Comparison of ENCODE assay signal across 16 cellular contexts in the genomic region with DNA sequence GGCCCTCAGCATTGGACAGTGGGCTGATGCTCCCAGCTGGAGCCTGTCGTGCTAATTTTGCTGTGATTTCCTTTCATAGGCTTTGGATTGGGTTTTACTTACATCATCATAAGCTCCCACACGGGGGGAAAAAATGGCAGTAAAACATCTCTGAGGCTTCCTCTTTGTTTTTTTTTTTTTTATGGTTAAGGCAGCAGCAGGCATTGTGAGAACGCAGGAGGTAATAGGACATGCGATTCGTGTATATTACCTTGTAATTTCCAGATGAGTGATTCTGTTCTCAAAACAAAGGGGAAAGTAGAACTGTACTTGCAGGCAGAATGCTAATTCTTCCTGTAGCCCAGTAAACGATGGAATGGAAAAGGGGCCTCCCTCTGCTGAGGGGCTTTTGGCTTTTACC.
DNase-seq lines count a peak whose midpoint lies in the region; TF ChIP-seq lines count a peak whose summit lies in the region.
"Had no signal": no experiment of that assay in that cellular context is flagged by ENCODE, and none has a peak within 500 bp of the region (broad histone marks: within the 10 kb centered on the region; RNA-seq: fewer than 3 reads in every experiment).

No MANE protein-coding gene starts in this region.

- H3K27me3 ChIP-seq in neural cell (ENCODE audit: insufficient read depth, low read depth, low read length) (no peaks in the 10 kb centered on the region), Karpas-422 (ENCODE audit: low read length) (no peaks in the 10 kb centered on the region)

- H3K4me3 ChIP-seq in neural cell (ENCODE audit: low read length) (peak overlapping the region; percentile 31), Karpas-422 (ENCODE audit: low read length) (no peak overlapping the region)
- H3K4me3 ChIP-seq: GM12878 had no signal

- no peaks in the 10 kb centered on the region for H3K36me3 ChIP-seq in neural cell (ENCODE audit: insufficient read depth, low read length)
- H3K36me3 ChIP-seq in Karpas-422 (ENCODE audit: insufficient read depth, low read length), result no peaks in the 10 kb centered on the region

- TF ChIP-seq CTCF in neural cell (IDR thresholded peaks at IDR 0.05; ENCODE audit: poor library complexity, severe bottlenecking), result no peak

- H3K9me2 ChIP-seq in neural cell (ENCODE audit: insufficient read depth, low read length) (no peaks in the 10 kb centered on the region), Karpas-422 (replicated peaks; ENCODE audit: insufficient read depth, low read length) (no peaks in the 10 kb centered on the region)

- no peaks in the 10 kb centered on the region for H3K9me3 ChIP-seq in neural cell (ENCODE audit: low read length)
- no peaks in the 10 kb centered on the region for H3K9me3 ChIP-seq in Karpas-422 (ENCODE audit: low read length)

- no peak for TF ChIP-seq RAD21 in neural cell (conservative IDR thresholded peaks at IDR 0.05)

- H3K4me2 ChIP-seq in neural cell (ENCODE audit: low read length), result peak overlapping the region; percentile 12
- no peak overlapping the region for H3K4me2 ChIP-seq in Karpas-422 (ENCODE audit: low read depth, low read length, poor library complexity, severe bottlenecking)

- no peaks in the 10 kb centered on the region for H3K79me2 ChIP-seq in neural cell (replicated peaks; ENCODE audit: insufficient read depth, low read length)
- H3K79me2 ChIP-seq in Karpas-422 (ENCODE audit: low read length), result no peaks in the 10 kb centered on the region

- peak overlapping the region; percentile 25 for H2AFZ ChIP-seq in neural cell (ENCODE audit: low read depth, low read length)
- no peak overlapping the region for H2AFZ ChIP-seq in Karpas-422 (ENCODE audit: low read length)

- no peak for TF ChIP-seq EP300 in neural cell (conservative IDR thresholded peaks at IDR 0.05; ENCODE audit: poor library complexity, severe bottlenecking)

- H3K27ac ChIP-seq in neural cell (ENCODE audit: low read length) (peak overlapping the region; percentile 61), Karpas-422 (ENCODE audit: low read length) (no peak overlapping the region)

- H3F3A ChIP-seq in neural cell (ENCODE audit: insufficient read depth, low read length, poor library complexity, severe bottlenecking), result no peaks in the 10 kb centered on the region

- no peaks in the 10 kb centered on the region for H4K20me1 ChIP-seq in neural cell (ENCODE audit: insufficient read depth)
- no peaks in the 10 kb centered on the region for H4K20me1 ChIP-seq in Karpas-422 (ENCODE audit: insufficient read depth, low read depth, low read length)

- DNase-seq in NCI-H2227 treated with DMSO at 0.1 percent for 48 hours (lab: John Stamatoyannopoulos, UW) (peak; percentile 10), NCI-H2227 (lab: John Stamatoyannopoulos, UW; ENCODE audit: unreplicated experiment) (no peak), astrocyte of the hippocampus (ENCODE audit: low read depth, low spot score) (peak; percentile 38), NAMALWA (ENCODE audit: low spot score) (no peak), A172 (ENCODE audit: low spot score) (no peak), Karpas-422 (no peak)
- DNase-seq in stimulated activated CD4-positive, alpha-beta T cell treated with anti-CD3 and anti-CD28 coated beads, Interleukin-1b, Interleukin-23, amount 100 ng/mL, for 48 hours, result no peak
- DNase-seq: Calu3, H7, Kasumi-1, NCI-H1436, NCI-H2081, NCI-H446, SHP77 had no signal

- H3K9ac ChIP-seq in neural cell (ENCODE audit: low read length) (peak overlapping the region; percentile 26), Karpas-422 (ENCODE audit: low read length) (no peak overlapping the region)

- H3K4me1 ChIP-seq in Karpas-422 (ENCODE audit: low read length), result no peaks in the 10 kb centered on the region; the same call in 1 of the 2 replicates

TF ChIP-seq in neural cell, 6 proteins besides CTCF, POLR2A, EP300 and RAD21:
- TF ChIP-seq TAF1 (IDR thresholded peaks at IDR 0.05; ENCODE audit: low read depth) (no peak), SMC3 (conservative IDR thresholded peaks at IDR 0.05; ENCODE audit: poor library complexity) (no peak), EZH2 (IDR thresholded peaks at IDR 0.05; ENCODE audit: borderline replicate concordance, insufficient read depth, low read length, poor library complexity, severe bottlenecking) (no peak), POLR2AphosphoS5 (IDR thresholded peaks at IDR 0.05) (no peak), MXI1 (conservative IDR thresholded peaks at IDR 0.05; ENCODE audit: poor library complexity, severe bottlenecking) (no peak)
- TF ChIP-seq, protein P1, sequence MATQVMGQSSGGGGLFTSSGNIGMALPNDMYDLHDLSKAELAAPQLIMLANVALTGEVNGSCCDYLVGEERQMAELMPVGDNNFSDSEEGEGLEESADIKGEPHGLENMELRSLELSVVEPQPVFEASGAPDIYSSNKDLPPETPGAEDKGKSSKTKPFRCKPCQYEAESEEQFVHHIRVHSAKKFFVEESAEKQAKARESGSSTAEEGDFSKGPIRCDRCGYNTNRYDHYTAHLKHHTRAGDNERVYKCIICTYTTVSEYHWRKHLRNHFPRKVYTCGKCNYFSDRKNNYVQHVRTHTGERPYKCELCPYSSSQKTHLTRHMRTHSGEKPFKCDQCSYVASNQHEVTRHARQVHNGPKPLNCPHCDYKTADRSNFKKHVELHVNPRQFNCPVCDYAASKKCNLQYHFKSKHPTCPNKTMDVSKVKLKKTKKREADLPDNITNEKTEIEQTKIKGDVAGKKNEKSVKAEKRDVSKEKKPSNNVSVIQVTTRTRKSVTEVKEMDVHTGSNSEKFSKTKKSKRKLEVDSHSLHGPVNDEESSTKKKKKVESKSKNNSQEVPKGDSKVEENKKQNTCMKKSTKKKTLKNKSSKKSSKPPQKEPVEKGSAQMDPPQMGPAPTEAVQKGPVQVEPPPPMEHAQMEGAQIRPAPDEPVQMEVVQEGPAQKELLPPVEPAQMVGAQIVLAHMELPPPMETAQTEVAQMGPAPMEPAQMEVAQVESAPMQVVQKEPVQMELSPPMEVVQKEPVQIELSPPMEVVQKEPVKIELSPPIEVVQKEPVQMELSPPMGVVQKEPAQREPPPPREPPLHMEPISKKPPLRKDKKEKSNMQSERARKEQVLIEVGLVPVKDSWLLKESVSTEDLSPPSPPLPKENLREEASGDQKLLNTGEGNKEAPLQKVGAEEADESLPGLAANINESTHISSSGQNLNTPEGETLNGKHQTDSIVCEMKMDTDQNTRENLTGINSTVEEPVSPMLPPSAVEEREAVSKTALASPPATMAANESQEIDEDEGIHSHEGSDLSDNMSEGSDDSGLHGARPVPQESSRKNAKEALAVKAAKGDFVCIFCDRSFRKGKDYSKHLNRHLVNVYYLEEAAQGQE (IDR thresholded peaks at IDR 0.05; ENCODE audit: borderline replicate concordance), result no peak

Comparison
In these comparisons a context has a peak if more than half of its experiments do, and no peak if none do; other contexts are left out.
1. DNase-seq: peak in NCI-H2227 treated with DMSO at 0.1 percent for 48 hours (single experiment) and astrocyte of the hippocampus (single experiment); none in NCI-H2227 (single experiment), stimulated activated CD4-positive, alpha-beta T cell treated with anti-CD3 and anti-CD28 coated beads, Interleukin-1b, Interleukin-23, amount 100 ng/mL, for 48 hours (single experiment), NAMALWA (single experiment), A172 (single experiment) and Karpas-422 (single experiment).